ENCODE assay signal across 19 cellular contexts in genomic region chr22:49228431-49229037, GRCh38.
DNase-seq lines count a peak whose midpoint lies in the region; ATAC-seq, FAIRE-seq and TF ChIP-seq lines count a peak whose summit lies in the region.
"Had no signal": no experiment of that assay in that cellular context is flagged by ENCODE, and none has a peak within 500 bp of the region (broad histone marks: within the 10 kb centered on the region; RNA-seq: fewer than 3 reads in every experiment).

No MANE protein-coding gene starts in this region.

- DNase-seq in NCI-H2029 (lab: John Stamatoyannopoulos, UW) (peak; percentile 3), NCI-H2029 treated with DMSO at 0.1 percent for 48 hours (lab: John Stamatoyannopoulos, UW) (no peak), COLO668 (lab: John Stamatoyannopoulos, UW; ENCODE audit: unreplicated experiment) (peak; percentile 15), coronary artery (ENCODE audit: low spot score) (peak; percentile 43), omental fat pad (ENCODE audit: low spot score) (no peak), HK-2 (ENCODE audit: unreplicated experiment) (no peak), H54 (ENCODE audit: insufficient read length, low spot score) (no peak)
- DNase-seq: 8988T, H7, IMR-90, NCI-H1092, NCI-H1436 treated with DMSO at 0.1 percent for 48 hours, NCI-H2107, NCI-H2227 treated with DMSO at 0.1 percent for 48 hours, NCI-H526 treated with DMSO at 0.1 percent for 48 hours, OCI-M1, RPMI8226 had no signal

- no peak for FAIRE-seq in H54 (lab: Jason Lieb, UNC)
- FAIRE-seq: HTR-8/SVneo had no signal

- no peak for TF ChIP-seq POLR2A in H54 (IDR thresholded peaks at IDR 0.05; ENCODE audit: low read depth, low read length)

- no peak overlapping the region for H3K4me3 ChIP-seq in coronary artery

- ATAC-seq in omental fat pad (ENCODE audit: low FRiP score) (peak; percentile 19), HG03565 (IDR thresholded peaks at IDR 0.05; ENCODE audit: unreplicated experiment) (no peak)

- TF ChIP-seq CTCF in coronary artery (IDR thresholded peaks at IDR 0.05) (no peak), omental fat pad (IDR thresholded peaks at IDR 0.05) (no peak)

- no peak overlapping the region for H3K27ac ChIP-seq in coronary artery

Comparison
In these comparisons a context has a peak if more than half of its experiments do, and no peak if none do; other contexts are left out.
1. DNase-seq: peak in NCI-H2029 (single experiment), COLO668 (single experiment) and coronary artery (single experiment); none in NCI-H2029 treated with DMSO at 0.1 percent for 48 hours (single experiment), omental fat pad (single experiment), HK-2 (single experiment) and H54 (single experiment).